In the genomic region with DNA sequence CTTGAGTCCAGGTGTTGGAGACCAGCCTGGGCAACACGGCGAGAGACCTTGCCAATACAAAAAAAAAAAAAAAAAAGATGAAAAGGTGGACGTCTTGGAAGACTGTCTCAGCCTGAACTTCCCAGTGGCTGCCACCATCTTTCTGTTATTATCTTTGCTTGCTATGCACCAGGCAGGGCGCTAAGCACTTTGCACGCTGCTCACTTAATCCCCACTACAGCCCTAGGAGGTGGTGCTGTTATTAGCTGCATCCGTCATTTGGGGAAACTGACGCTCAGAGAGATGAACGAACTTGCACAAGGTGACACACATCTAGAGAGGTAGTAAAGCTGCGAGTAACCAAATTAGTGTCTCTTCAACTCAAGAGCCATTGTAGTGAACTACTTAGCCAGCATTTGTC, we compare ENCODE assay signal across 8 cellular contexts. TPM values are rescaled to one million over a fixed set of nuclear protein-coding genes. Genes with fewer than 3 reads are reported as not detected.
DNase-seq lines count a peak whose midpoint lies in the region; ATAC-seq and TF ChIP-seq lines count a peak whose summit lies in the region.

No MANE protein-coding gene starts in this region.

- H3K36me3 Mint-ChIP-seq in activated CD4-positive, alpha-beta T cell treated with anti-CD3 and anti-CD28 coated beads, Interleukin-2, amount 10 ng/mL, durations not matched to agents 7 days and 5 days (ENCODE audit: low read depth) = peaks cover 13% of the 10 kb centered on the region
- H3K36me3 Mint-ChIP-seq in activated CD8-positive, alpha-beta T cell treated with anti-CD3 and anti-CD28 coated beads for 36 hours (ENCODE audit: low read depth) = peaks cover 7% of the 10 kb centered on the region
- H3K36me3 Mint-ChIP-seq in stimulated activated memory B cell treated with anti-CD40 and anti-IgM and Interleukin-4, amounts not matched to agents 10 μg/mL and 1 μg/mL and 100 μg/mL, for 72 hours = peaks cover 5% of the 10 kb centered on the region

- H3K9ac ChIP-seq in iPS-18a (ENCODE audit: low read length) = no peak overlapping the region

- H3K4me3 ChIP-seq in iPS-18a (ENCODE audit: low read length) = peak overlapping the region; percentile 80

- no peaks in the 10 kb centered on the region for H3K36me3 ChIP-seq in iPS-18a (ENCODE audit: control insufficient read depth, low read depth, low read length)

- no peak for ATAC-seq in activated CD8-positive, alpha-beta T cell treated with anti-CD3 and anti-CD28 coated beads for 36 hours
- no peak for ATAC-seq in stimulated activated memory B cell treated with anti-CD40 and anti-IgM and Interleukin-4, amounts not matched to agents 10 μg/mL and 1 μg/mL and 100 μg/mL, for 72 hours
- ATAC-seq in GM18907 (IDR thresholded peaks at IDR 0.05; ENCODE audit: unreplicated experiment) = no peak

- TF ChIP-seq CTCF in activated CD8-positive, alpha-beta T cell treated with anti-CD3 and anti-CD28 coated beads for 36 hours (IDR thresholded peaks at IDR 0.05) = no peak

- H3K4me3 Mint-ChIP-seq in activated CD4-positive, alpha-beta T cell treated with anti-CD3 and anti-CD28 coated beads, Interleukin-2, amount 10 ng/mL, durations not matched to agents 7 days and 5 days = peak overlapping the region; percentile 95
- peak overlapping the region; percentile 94 for H3K4me3 Mint-ChIP-seq in activated CD8-positive, alpha-beta T cell treated with anti-CD3 and anti-CD28 coated beads for 36 hours
- peak overlapping the region; percentile 89 for H3K4me3 Mint-ChIP-seq in stimulated activated memory B cell treated with anti-CD40 and anti-IgM and Interleukin-4, amounts not matched to agents 10 μg/mL and 1 μg/mL and 100 μg/mL, for 72 hours

- no peaks in the 10 kb centered on the region for H3K27me3 ChIP-seq in iPS-18a (ENCODE audit: control insufficient read depth, insufficient read depth, low read length)

- intact Hi-C loops in activated CD8-positive, alpha-beta T cell treated with anti-CD3 and anti-CD28 coated beads for 36 hours (cut with micrococcal nuclease) = no loop called here

- H3K27me3 Mint-ChIP-seq in activated CD4-positive, alpha-beta T cell treated with anti-CD3 and anti-CD28 coated beads, Interleukin-2, amount 10 ng/mL, durations not matched to agents 7 days and 5 days = no peaks in the 10 kb centered on the region
- H3K27me3 Mint-ChIP-seq in activated CD8-positive, alpha-beta T cell treated with anti-CD3 and anti-CD28 coated beads for 36 hours = peaks cover 2% of the 10 kb centered on the region
- peaks cover 8% of the 10 kb centered on the region for H3K27me3 Mint-ChIP-seq in stimulated activated memory B cell treated with anti-CD40 and anti-IgM and Interleukin-4, amounts not matched to agents 10 μg/mL and 1 μg/mL and 100 μg/mL, for 72 hours

- no peak overlapping the region for H3K27ac Mint-ChIP-seq in activated CD4-positive, alpha-beta T cell treated with anti-CD3 and anti-CD28 coated beads, Interleukin-2, amount 10 ng/mL, durations not matched to agents 7 days and 5 days
- H3K27ac Mint-ChIP-seq in activated CD8-positive, alpha-beta T cell treated with anti-CD3 and anti-CD28 coated beads for 36 hours = peak overlapping the region; percentile 34
- H3K27ac Mint-ChIP-seq in stimulated activated memory B cell treated with anti-CD40 and anti-IgM and Interleukin-4, amounts not matched to agents 10 μg/mL and 1 μg/mL and 100 μg/mL, for 72 hours = no peak overlapping the region

- H3K9me3 ChIP-seq in iPS-18a (ENCODE audit: control insufficient read depth, low read depth, low read length) = no peaks in the 10 kb centered on the region

- CTCF ChIA-PET in activated CD4-positive, alpha-beta T cell treated with anti-CD3 and anti-CD28 coated beads, Interleukin-2, amount 10 ng/mL, durations not matched to agents 7 days and 5 days (lab: Charles Lee) = interaction anchor here (0.6 to 2.5 kb wide), 3 partner anchors 11 to 298 kb away, joined by 3 to 12 read pairs (median 3); no protein-coding TSS in a partner anchor
- CTCF ChIA-PET in activated CD8-positive, alpha-beta T cell treated with anti-CD3 and anti-CD28 coated beads for 36 hours (lab: Charles Lee) = interaction anchor here (1.1 kb wide), 1 partner anchor 231 kb away, joined by 3 read pairs; no protein-coding TSS in a partner anchor

- peaks cover 35% of the 10 kb centered on the region for H3K4me1 Mint-ChIP-seq in activated CD4-positive, alpha-beta T cell treated with anti-CD3 and anti-CD28 coated beads, Interleukin-2, amount 10 ng/mL, durations not matched to agents 7 days and 5 days
- peaks cover 31% of the 10 kb centered on the region for H3K4me1 Mint-ChIP-seq in activated CD8-positive, alpha-beta T cell treated with anti-CD3 and anti-CD28 coated beads for 36 hours (ENCODE audit: low read depth)
- H3K4me1 Mint-ChIP-seq in stimulated activated memory B cell treated with anti-CD40 and anti-IgM and Interleukin-4, amounts not matched to agents 10 μg/mL and 1 μg/mL and 100 μg/mL, for 72 hours = peaks cover 45% of the 10 kb centered on the region

- no peaks in the 10 kb centered on the region for H3K4me1 ChIP-seq in iPS-18a (ENCODE audit: control insufficient read depth, low read depth, low read length)

- POLR2A ChIA-PET in activated CD4-positive, alpha-beta T cell treated with anti-CD3 and anti-CD28 coated beads, Interleukin-2, amount 10 ng/mL, durations not matched to agents 7 days and 5 days (lab: Charles Lee) = interaction anchor here (0.6 kb wide), 1 partner anchor 9 kb away, joined by 5 read pairs; no protein-coding TSS in a partner anchor
- POLR2A ChIA-PET in activated CD8-positive, alpha-beta T cell treated with anti-CD3 and anti-CD28 coated beads for 36 hours (lab: Charles Lee) = no interaction called here

- H3K9me3 Mint-ChIP-seq in activated CD4-positive, alpha-beta T cell treated with anti-CD3 and anti-CD28 coated beads, Interleukin-2, amount 10 ng/mL, durations not matched to agents 7 days and 5 days = peaks cover 2% of the 10 kb centered on the region
- H3K9me3 Mint-ChIP-seq in activated CD8-positive, alpha-beta T cell treated with anti-CD3 and anti-CD28 coated beads for 36 hours = no peaks in the 10 kb centered on the region
- H3K9me3 Mint-ChIP-seq in stimulated activated memory B cell treated with anti-CD40 and anti-IgM and Interleukin-4, amounts not matched to agents 10 μg/mL and 1 μg/mL and 100 μg/mL, for 72 hours = peaks cover 3% of the 10 kb centered on the region

- H3K27ac ChIP-seq in iPS-18a (ENCODE audit: low read length) = no peak overlapping the region

- no peak for DNase-seq in activated CD4-positive, alpha-beta T cell treated with anti-CD3 and anti-CD28 coated beads, Interleukin-2, amount 10 ng/mL, durations not matched to agents 7 days and 5 days
- no peak for DNase-seq in activated CD4-positive, alpha-beta T cell treated with anti-CD3 and anti-CD28 coated beads for 1 hour
- DNase-seq in activated CD8-positive, alpha-beta T cell treated with anti-CD3 and anti-CD28 coated beads for 36 hours = no peak
- no peak for DNase-seq in stimulated activated CD4-positive, alpha-beta T cell treated with anti-CD3 and anti-CD28 coated beads, Interleukin-15, amount 100 ng/mL, for 24 hours
- DNase-seq in T1000 (lab: John Stamatoyannopoulos, UW) = no peak

RNA-seq across cellular contexts. Expression of a gene that starts 0.7 kb away (rescaled TPM):
- 10 to 100 TPM; 15.7 to 17.1 TPM for total RNA-seq in activated CD4-positive, alpha-beta T cell treated with anti-CD3 and anti-CD28 coated beads, Interleukin-2, amount 10 ng/mL, durations not matched to agents 7 days and 5 days
- total RNA-seq in activated CD8-positive, alpha-beta T cell treated with anti-CD3 and anti-CD28 coated beads for 36 hours = 1 to 10 TPM; 5.0 to 5.7 TPM
